In the genomic region with DNA sequence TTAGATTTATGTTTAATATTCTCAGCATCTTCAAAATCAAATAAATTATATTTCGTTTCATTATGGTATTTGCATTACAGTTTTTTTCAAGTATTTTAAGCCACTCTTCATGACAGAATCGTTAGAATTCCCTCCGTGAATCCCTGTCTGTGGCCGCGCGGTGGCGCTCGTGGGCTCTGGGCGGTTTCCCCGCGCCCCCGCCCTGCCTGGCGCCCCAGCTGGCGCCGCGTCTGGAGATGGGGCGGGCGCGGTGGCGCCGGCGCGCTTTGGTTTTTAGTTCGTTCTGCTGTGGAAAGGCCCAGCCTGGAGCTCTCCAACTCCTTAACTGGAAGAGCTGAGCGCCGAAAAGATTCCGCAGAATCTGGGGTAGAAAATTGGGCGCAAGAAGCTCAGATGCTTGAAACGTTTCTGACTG, we compare ENCODE assay signal across 8 cellular contexts. TPM values are rescaled to one million over a fixed set of nuclear protein-coding genes. Genes with fewer than 3 reads are reported as not detected.
DNase-seq lines count a peak whose midpoint lies in the region; ATAC-seq and TF ChIP-seq lines count a peak whose summit lies in the region.

No MANE protein-coding gene starts in this region.

- no peak for TF ChIP-seq POLR2A in GM18505 (IDR thresholded peaks at IDR 0.05; ENCODE audit: borderline replicate concordance, extremely low read depth, insufficient read depth, insufficient read length)

- peak overlapping the region; percentile 47 for H3K4me2 ChIP-seq in neuronal stem cell (ENCODE audit: insufficient read depth, low read length, poor library complexity, severe bottlenecking)

- no peak overlapping the region for H3K9ac ChIP-seq in neuronal stem cell (ENCODE audit: low read depth, low read length, poor library complexity)

- no peak overlapping the region for H2BK5ac ChIP-seq in neuronal stem cell (ENCODE audit: low read length)

- H3K4me3 ChIP-seq in HEK293 (ENCODE audit: low read depth, low read length) (no peak overlapping the region), foreskin fibroblast (ENCODE audit: low read depth in 1 of 2, low read length in 2 of 2) (peak overlapping the region in 1 of 2 donors; percentile 39), neuronal stem cell (ENCODE audit: low read length in 2 of 2) (peak overlapping the region in 1 of 2 donors; percentile 61)

- WGBS in neuronal stem cell (ENCODE audit: extremely low coverage in 2 of 2, insufficient read length in 2 of 2, insufficient replicate concordance in 1 of 2), 2 donors, result no CpG with 5 or more reads among the region's 29 CpGs

- peak overlapping the region; percentile 60 for H3K4ac ChIP-seq in neuronal stem cell (ENCODE audit: low read length)

- no peaks in the 10 kb centered on the region for H3K27me3 ChIP-seq in neuronal stem cell (ENCODE audit: control insufficient read depth in 3 of 3, insufficient read depth in 3 of 3, low read depth in 1 of 3, low read length in 3 of 3)

- POLR2A ChIA-PET in HEK293 (lab: Yijun Ruan, JAX), result no interaction called here

- CTCF ChIA-PET in HEK293 (lab: Yijun Ruan, JAX), result interaction anchor here (0.7 to 1.6 kb wide), 8 partner anchors 8 to 1323 kb away, joined by 3 to 11 read pairs (median 4); a partner anchor contains a TSS

- peaks cover 5 to 29% of the 10 kb centered on the region in 2 experiments for H3K36me3 ChIP-seq in HEK293 (ENCODE audit: control insufficient read depth in 2 of 2, insufficient read depth in 1 of 2, low read length in 2 of 2)
- H3K36me3 ChIP-seq in neuronal stem cell (replicated peaks in 1 of 2; ENCODE audit: control insufficient read depth in 2 of 2, insufficient read depth in 2 of 2, low read length in 2 of 2), result peaks cover 17 to 90% of the 10 kb centered on the region in 2 donors

- TF ChIP-seq CTCF in HEK293 (tag by site-specific recombination; IDR thresholded peaks at IDR 0.05) (no peak), foreskin fibroblast (IDR thresholded peaks at IDR 0.05; ENCODE audit: low read depth, low read length) (peak; percentile 77)

- H3K14ac ChIP-seq in neuronal stem cell (ENCODE audit: low read length), result no peak overlapping the region

- no peaks in the 10 kb centered on the region for H3K9me3 ChIP-seq in HEK293 (ENCODE audit: control insufficient read depth, insufficient read depth, low read depth, low read length)
- H3K9me3 ChIP-seq in neuronal stem cell (replicated peaks in 1 of 2; ENCODE audit: control insufficient read depth in 2 of 2, insufficient read depth in 1 of 2, low read depth in 1 of 2, low read length in 2 of 2), result peaks cover 6 to 25% of the 10 kb centered on the region in 2 donors

- H3K79me1 ChIP-seq in neuronal stem cell (ENCODE audit: low read depth, low read length), result no peaks in the 10 kb centered on the region

- peak overlapping the region; percentile 94 for H3K18ac ChIP-seq in neuronal stem cell (ENCODE audit: low read length)

- peak; percentile 69 for DNase-seq in Ammon's horn (ENCODE audit: low spot score)
- DNase-seq in activated T-helper 9 cell treated with anti-CD3 and anti-CD28 coated beads, Interleukin-2, amount 50 U/mL, for 16 hours (ENCODE audit: low read depth), result peak; percentile 41
- peak; percentile 85 to 96 for DNase-seq in foreskin fibroblast
- DNase-seq in neuronal stem cell (ENCODE audit: low spot score), result peak; percentile 74
- no peak for DNase-seq in NCI-H1694 (lab: John Stamatoyannopoulos, UW)

- ATAC-seq in HG03354 (IDR thresholded peaks at IDR 0.05; ENCODE audit: poor library complexity, severe bottlenecking, unreplicated experiment), result no peak
- ATAC-seq in GM18505 (IDR thresholded peaks at IDR 0.05; ENCODE audit: unreplicated experiment), result no peak

- no peak overlapping the region for H3K23ac ChIP-seq in neuronal stem cell (ENCODE audit: low read depth, low read length, poor library complexity)

- peak overlapping the region; percentile 77 for H2AK5ac ChIP-seq in neuronal stem cell (ENCODE audit: low read depth, low read length)

- H3K27ac ChIP-seq in HEK293 (ENCODE audit: extremely low read depth, low read depth, low read length) (peak overlapping the region; percentile 53; the same call in 1 of the 2 replicates), neuronal stem cell (replicated peaks; ENCODE audit: low read length) (peak overlapping the region; percentile 55)

- H4K8ac ChIP-seq in neuronal stem cell (ENCODE audit: low read depth, low read length), result no peak overlapping the region

- no peak overlapping the region for H2BK15ac ChIP-seq in neuronal stem cell (ENCODE audit: low read length)

- H4K91ac ChIP-seq in neuronal stem cell (ENCODE audit: low read depth, low read length, poor library complexity), result no peak overlapping the region

- no peak overlapping the region for H2BK12ac ChIP-seq in neuronal stem cell (ENCODE audit: low read length)

- H2BK120ac ChIP-seq in neuronal stem cell (ENCODE audit: low read depth, low read length), result no peak overlapping the region

- H3K4me1 ChIP-seq in HEK293 (ENCODE audit: control insufficient read depth, insufficient read depth, low read length), result no peaks in the 10 kb centered on the region
- H3K4me1 ChIP-seq in neuronal stem cell (ENCODE audit: control insufficient read depth in 2 of 2, insufficient read depth in 1 of 2, low read depth in 1 of 2, low read length in 2 of 2), result peaks cover 0 to 3% of the 10 kb centered on the region in 2 donors

- H2AFZ ChIP-seq in neuronal stem cell (ENCODE audit: low read length), result no peak overlapping the region

TF ChIP-seq in HEK293, 187 proteins besides CTCF, POLR2A, EP300 and RAD21:
- no peak for TF ChIP-seq ZNF654 (tag by site-specific recombination; IDR thresholded peaks at IDR 0.05; ENCODE audit: low read depth)
- TF ChIP-seq, protein P1, sequence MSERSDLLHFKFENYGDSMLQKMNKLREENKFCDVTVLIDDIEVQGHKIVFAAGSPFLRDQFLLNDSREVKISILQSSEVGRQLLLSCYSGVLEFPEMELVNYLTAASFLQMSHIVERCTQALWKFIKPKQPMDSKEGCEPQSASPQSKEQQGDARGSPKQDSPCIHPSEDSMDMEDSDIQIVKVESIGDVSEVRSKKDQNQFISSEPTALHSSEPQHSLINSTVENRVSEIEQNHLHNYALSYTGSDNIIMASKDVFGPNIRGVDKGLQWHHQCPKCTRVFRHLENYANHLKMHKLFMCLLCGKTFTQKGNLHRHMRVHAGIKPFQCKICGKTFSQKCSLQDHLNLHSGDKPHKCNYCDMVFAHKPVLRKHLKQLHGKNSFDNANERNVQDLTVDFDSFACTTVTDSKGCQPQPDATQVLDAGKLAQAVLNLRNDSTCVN (tag by site-specific recombination; optimal IDR thresholded peaks at IDR 0.05), result peak; percentile 11

RNA-seq across cellular contexts. Expression of gene PRMT2, which starts 25.7 kb away (rescaled TPM):
- 60.6 TPM for polyA plus RNA-seq in neuronal stem cell (2013, experiment 1 of 2)
- 61.2 TPM for polyA plus RNA-seq in neuronal stem cell (2013, experiment 2 of 2)

RNA-seq across cellular contexts. Expression of gene S100B, which starts 56.3 kb away (rescaled TPM):
- polyA plus RNA-seq in neuronal stem cell (2013, experiment 1 of 2), result 1.1 TPM
- 0.96 TPM for polyA plus RNA-seq in neuronal stem cell (2013, experiment 2 of 2)
